1 cellular context compared by ENCODE assay signal in genomic region chr2:206765242-206766056, GRCh38.
TF ChIP-seq lines count a peak whose summit lies in the region.

TSS of gene FASTKD2 (plus strand) at chr2:206765606. CDS start at chr2:206766694, 1,088 bp downstream.
TSS of gene MDH1B (minus strand) at chr2:206765328. CDS start at chr2:206765271, 57 bp downstream.

TF ChIP-seq in HCT116, 20 proteins besides CTCF, POLR2A, EP300 and RAD21 (continued from another document):
- TF ChIP-seq REST (IDR thresholded peaks at IDR 0.05; ENCODE audit: low read depth): no peak
- peak; percentile 30; the same call in 1 of the 2 replicates for TF ChIP-seq ZFX (IDR thresholded peaks at IDR 0.05)
- TF ChIP-seq ZNF274 (IDR thresholded peaks at IDR 0.05; ENCODE audit: low read depth, low read length): no peak
- peak; percentile 82 for TF ChIP-seq MAX (IDR thresholded peaks at IDR 0.05)
- TF ChIP-seq ZBTB33 (IDR thresholded peaks at IDR 0.05; ENCODE audit: extremely low read depth, insufficient replicate concordance, low read length): peak; percentile 99
- TF ChIP-seq EZH2 (IDR thresholded peaks at IDR 0.05): no peak
- peak; percentile 70; the same call in 1 of the 2 replicates for TF ChIP-seq SIN3A (IDR thresholded peaks at IDR 0.05; ENCODE audit: low read depth)
- no peak for TF ChIP-seq TCF7L2 (IDR thresholded peaks at IDR 0.05; ENCODE audit: borderline replicate concordance, extremely low read depth, insufficient read depth, insufficient read length)
- no peak for TF ChIP-seq FOSL1 (IDR thresholded peaks at IDR 0.05; ENCODE audit: low read depth)
- no peak; the same call in 1 of the 2 replicates for TF ChIP-seq SRF (IDR thresholded peaks at IDR 0.05; ENCODE audit: low read depth)
- peak; percentile 82 for TF ChIP-seq SP1 (IDR thresholded peaks at IDR 0.05; ENCODE audit: low read depth)
- no peak for TF ChIP-seq EZH2phosphoT487 (IDR thresholded peaks at IDR 0.05; ENCODE audit: borderline replicate concordance)
